In the genomic region with DNA sequence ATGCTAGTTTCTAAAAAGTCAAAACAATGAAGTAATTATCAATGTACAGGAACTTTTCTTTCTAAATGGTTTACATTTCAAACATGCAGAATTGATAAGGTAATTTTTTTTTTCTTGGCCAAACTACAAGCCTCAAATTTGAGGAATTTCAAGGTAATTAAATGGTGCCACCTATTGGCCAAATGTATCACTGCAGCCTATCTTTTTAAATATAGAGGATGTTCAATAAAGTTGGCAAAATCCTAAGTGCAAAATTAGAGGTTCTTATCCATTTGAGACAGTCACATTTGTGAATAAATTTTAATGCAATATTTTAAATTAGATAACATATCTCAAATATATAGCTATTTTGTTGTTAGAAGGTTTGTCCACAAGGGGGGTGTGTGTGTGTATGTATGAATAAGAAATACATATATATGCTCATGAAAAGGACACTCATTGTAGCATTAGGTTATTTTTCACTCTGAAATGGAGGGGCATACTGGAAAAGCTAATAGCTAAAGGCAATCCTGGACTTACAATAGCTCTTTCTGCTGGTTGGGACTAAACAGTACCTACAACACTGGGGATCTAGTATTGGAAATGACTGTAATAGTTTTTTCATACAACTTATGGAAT, we compare ENCODE assay signal across 8 cellular contexts. TPM values are rescaled to one million over a fixed set of nuclear protein-coding genes. Genes with fewer than 3 reads are reported as not detected.
DNase-seq lines count a peak whose midpoint lies in the region; ATAC-seq and TF ChIP-seq lines count a peak whose summit lies in the region.

No MANE protein-coding gene starts in this region.

- H3K9me3 ChIP-seq in upper lobe of right lung = no peaks in the 10 kb centered on the region

- no peak overlapping the region for H3K27ac ChIP-seq in upper lobe of right lung

- H3K27me3 ChIP-seq in upper lobe of right lung = no peaks in the 10 kb centered on the region

- DNase-seq in AG04449 (ENCODE audit: low read depth, low spot score) (no peak), G401 (ENCODE audit: low spot score) (peak; percentile 48), NCI-H1105 (lab: John Stamatoyannopoulos, UW) (peak; percentile 37), astrocyte of the cerebellum (ENCODE audit: low read depth) (peak; percentile 31), kidney glomerular epithelial cell (lab: John Stamatoyannopoulos, UW) (peak; percentile 40), upper lobe of right lung (no peak)
- no peak for DNase-seq in activated naive CD4-positive, alpha-beta T cell treated with anti-CD3 and anti-CD28 coated beads, Interleukin-2, amount 50 U/mL, for 16 hours

- H3K36me3 ChIP-seq in upper lobe of right lung = peaks cover 15% of the 10 kb centered on the region

- TF ChIP-seq CTCF in AG04449 (IDR thresholded peaks at IDR 0.05; ENCODE audit: insufficient read depth, low read length, missing control alignments) (peak; percentile 41), astrocyte of the cerebellum (IDR thresholded peaks at IDR 0.05; ENCODE audit: low read depth, low read length, missing control alignments) (peak; percentile 58), upper lobe of right lung (IDR thresholded peaks at IDR 0.05) (peak; percentile 94)

- CTCF ChIA-PET in AG04449 (lab: Yijun Ruan, JAX) = interaction anchor here (0.7 to 5.2 kb wide), 54 partner anchors 8 to 1678 kb away, joined by 3 to 180 read pairs (median 3); a partner anchor contains a TSS

- no peak overlapping the region for H3K4me3 ChIP-seq in AG04449 (ENCODE audit: low read depth, low read length)
- no peak overlapping the region for H3K4me3 ChIP-seq in astrocyte of the cerebellum (ENCODE audit: low read depth, low read length)
- H3K4me3 ChIP-seq in upper lobe of right lung = no peak overlapping the region

- intact Hi-C loops in upper lobe of right lung (cut with DNase I) = loop anchor here (10.0 kb wide), 1 partner anchor 547 kb away; no protein-coding TSS in a partner anchor

- in situ Hi-C loops in G401 (cut with HindIII; ENCODE audit: low sequenced_read_pairs) (loop anchor here (10.0 kb wide), 1 partner anchor 537 kb away; no protein-coding TSS in a partner anchor), astrocyte of the cerebellum (cut with HindIII; ENCODE audit: low sequenced_read_pairs) (loop anchor here (10.0 kb wide), 1 partner anchor 537 kb away; no protein-coding TSS in a partner anchor)

- no peak for ATAC-seq in upper lobe of right lung
- ATAC-seq in HG02884 (IDR thresholded peaks at IDR 0.05; ENCODE audit: unreplicated experiment) = no peak

- POLR2A ChIA-PET in AG04449 (lab: Yijun Ruan, JAX) = no interaction called here

- no peaks in the 10 kb centered on the region for H3K4me1 ChIP-seq in upper lobe of right lung

RNA-seq across cellular contexts. Expression of a gene that starts 26.2 kb away (rescaled TPM):
- 769 and 813 TPM in 2 replicates for total RNA-seq in G401 (2014; rRNA removed; shearing (Covaris generic))
- total RNA-seq in upper lobe of right lung = 70.9 TPM

Comparison
In these comparisons a context has a peak if more than half of its experiments do, and no peak if none do; other contexts are left out.
1. DNase-seq: peak in G401 (single experiment), NCI-H1105 (single experiment), astrocyte of the cerebellum (single experiment) and kidney glomerular epithelial cell (single experiment); none in AG04449 (single experiment), upper lobe of right lung (single experiment) and activated naive CD4-positive, alpha-beta T cell treated with anti-CD3 and anti-CD28 coated beads, Interleukin-2, amount 50 U/mL, for 16 hours (single experiment).
2. CTCF ChIP-seq: peak in every context shown above with its lines; median percentile 94 in upper lobe of right lung; 58 in astrocyte of the cerebellum; 41 in AG04449.
3. RNA of a gene that starts 26.2 kb away (total RNA-seq): 769 to 813 TPM in G401; 70.9 TPM in upper lobe of right lung (single experiment); every median in the first group is over 10 times any median in the second.